ENCODE assay signal across 14 cellular contexts in genomic region chr9:136352682-136353081, GRCh38. TPM values are rescaled to one million over a fixed set of nuclear protein-coding genes. Genes with fewer than 3 reads are reported as not detected.
DNase-seq lines count a peak whose midpoint lies in the region; ATAC-seq lines count a peak whose summit lies in the region.
"Had no signal": no experiment of that assay in that cellular context is flagged by ENCODE, and none has a peak within 500 bp of the region (broad histone marks: within the 10 kb centered on the region; RNA-seq: fewer than 3 reads in every experiment).

No MANE protein-coding gene starts in this region.

- peaks cover 18% of the 10 kb centered on the region for H3K4me1 ChIP-seq in NT2/D1 (ENCODE audit: insufficient read depth, insufficient read length)
- H3K4me1 ChIP-seq: parathyroid adenoma had no signal

- H3K27me3 ChIP-seq in NT2/D1 (ENCODE audit: insufficient read depth, insufficient read length) = no peaks in the 10 kb centered on the region

- peaks cover 34% of the 10 kb centered on the region for H3K36me3 ChIP-seq in NT2/D1 (ENCODE audit: insufficient read depth, insufficient read length, low read length)

- H3K4me3 ChIP-seq in NT2/D1 (ENCODE audit: insufficient read length, low read depth) = no peak overlapping the region

- no peaks in the 10 kb centered on the region; the same call in 1 of the 2 replicates for H3K9me3 ChIP-seq in NT2/D1 (ENCODE audit: insufficient read depth, low read length)

- H3K9ac ChIP-seq in NT2/D1 (ENCODE audit: insufficient read length, low read depth) = peak overlapping the region; percentile 42
- H3K9ac ChIP-seq: parathyroid adenoma had no signal

- ATAC-seq in HG03280 (IDR thresholded peaks at IDR 0.05; ENCODE audit: unreplicated experiment) = no peak

- peak; percentile 51 for DNase-seq in Ammon's horn (ENCODE audit: low spot score)
- DNase-seq in DMS79 (lab: John Stamatoyannopoulos, UW) = peak; percentile 73
- no peak for DNase-seq in NT2/D1 (ENCODE audit: low read depth, low spot score)
- DNase-seq in iPS-NIHi11 (ENCODE audit: low spot score) = peak; percentile 45
- no peak for DNase-seq in NCI-H82 treated with DMSO at 0.1 percent for 48 hours (lab: John Stamatoyannopoulos, UW; ENCODE audit: unreplicated experiment)
- no peak for DNase-seq in A172 (ENCODE audit: low spot score)
- DNase-seq: activated CD4-positive, alpha-beta T cell treated with anti-CD3 and anti-CD28 coated beads, Interleukin-2, amount 10 ng/mL, durations not matched to agents 7 days and 5 days; activated T-cell treated with anti-CD3 and anti-CD28 coated beads, Interleukin-2, amount 50 U/mL, for 48 hours; amniotic stem cell; kidney glomerular epithelial cell had no signal

RNA-seq across cellular contexts. Expression of gene DNLZ, which starts 10.9 kb away (rescaled TPM):
- total RNA-seq in A172 (2014; rRNA removed; shearing (Covaris generic)) = 40.1 and 84.2 TPM in 2 replicates

RNA-seq across cellular contexts. Expression of gene CARD9, which starts 20.8 kb away (rescaled TPM):
- 0.95 and 1.1 TPM in 2 replicates for total RNA-seq in A172 (2014; rRNA removed; shearing (Covaris generic))

RNA-seq across cellular contexts. Expression of gene GPSM1, which starts 25.3 kb away (rescaled TPM):
- total RNA-seq in A172 (2014; rRNA removed; shearing (Covaris generic)) = 92.9 and 101 TPM in 2 replicates

RNA-seq across cellular contexts. Expression of gene SNAPC4, which starts 47.3 kb away (rescaled TPM):
- total RNA-seq in A172 (2014; rRNA removed; shearing (Covaris generic)) = 16.9 and 23.8 TPM in 2 replicates

RNA-seq across cellular contexts. Expression of gene CCDC187, which starts 48.8 kb away (rescaled TPM):
- 0.05 and 0.07 TPM in 2 replicates for total RNA-seq in A172 (2014; rRNA removed; shearing (Covaris generic))
- total RNA-seq: activated CD4-positive, alpha-beta T cell treated with anti-CD3 and anti-CD28 coated beads, Interleukin-2, amount 10 ng/mL, durations not matched to agents 7 days and 5 days; M059J; subcutaneous adipose tissue had no signal

Comparison
In these comparisons a context has a peak if more than half of its experiments do, and no peak if none do; other contexts are left out.
1. DNase-seq: peak in Ammon's horn (single experiment), DMS79 (single experiment) and iPS-NIHi11 (single experiment); none in NT2/D1 (single experiment), NCI-H82 treated with DMSO at 0.1 percent for 48 hours (single experiment) and A172 (single experiment).